8 cellular contexts compared by ENCODE assay signal in the genomic region with DNA sequence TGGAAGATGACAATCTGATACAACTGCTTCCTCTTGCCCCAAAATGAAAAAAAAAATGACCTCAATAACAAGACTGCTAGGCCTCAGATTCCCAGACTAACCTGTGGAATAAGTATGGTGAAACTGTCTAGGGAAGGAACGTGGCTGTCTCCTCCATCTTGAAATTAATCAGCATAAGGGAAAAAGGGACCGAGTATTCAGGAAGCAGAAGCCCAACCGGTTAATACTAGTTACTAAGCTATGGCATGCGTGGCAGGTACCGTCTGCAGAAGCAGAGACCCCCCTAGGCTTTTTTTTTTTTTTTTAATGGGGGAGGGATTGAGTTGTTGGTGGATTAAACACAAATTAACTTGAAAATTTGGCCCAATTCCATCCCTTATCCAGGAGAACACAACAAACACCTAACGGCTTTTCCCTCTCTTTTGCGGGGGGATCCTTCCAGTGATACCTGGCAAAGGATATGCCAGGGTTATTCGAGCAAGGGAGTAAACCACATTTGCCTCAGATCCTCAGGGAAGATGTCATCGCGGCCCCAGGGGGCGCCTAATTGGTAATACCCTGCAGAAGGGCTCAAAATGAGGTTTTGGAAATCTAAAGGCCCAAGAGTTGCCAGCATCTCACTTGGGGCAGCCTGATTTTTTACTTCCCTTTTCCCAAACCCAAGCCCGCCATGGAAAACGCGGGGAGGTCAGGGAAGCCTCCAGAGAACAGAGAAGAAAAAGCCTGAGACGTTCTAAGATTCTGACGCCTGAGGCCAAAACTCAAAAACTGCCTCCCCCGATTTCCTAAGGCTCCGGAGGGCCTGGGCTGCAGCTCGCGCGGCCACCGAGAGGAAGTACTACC. TPM values are rescaled to one million over a fixed set of nuclear protein-coding genes. Genes with fewer than 3 reads are reported as not detected.
DNase-seq lines count a peak whose midpoint lies in the region; TF ChIP-seq lines count a peak whose summit lies in the region.

No MANE protein-coding gene starts in this region.

- H3K9me3 Mint-ChIP-seq in type B pancreatic cell = no peaks in the 10 kb centered on the region

- peak overlapping the region; percentile 92 for H2BK5ac ChIP-seq in mesenchymal stem cell (ENCODE audit: low read depth, low read length, poor library complexity, severe bottlenecking)

- no peak overlapping the region for H2AFZ ChIP-seq in mesenchymal stem cell (ENCODE audit: low read depth, low read length)

- TF ChIP-seq CTCF in dorsolateral prefrontal cortex (IDR thresholded peaks at IDR 0.05 in 54 of 56, conservative IDR thresholded peaks at IDR 0.05 in 2 of 56; ENCODE audit: low read depth in 1 of 56, partially characterized antibody in 56 of 56) (no peak), type B pancreatic cell (conservative IDR thresholded peaks at IDR 0.05) (no peak)

- in situ Hi-C loops in SK-MEL-5 (cut with HindIII; ENCODE audit: low pct_unique_long_range_greater_than_20kb, low sequenced_read_pairs) = no loop called here

- H3K27me3 ChIP-seq in dorsolateral prefrontal cortex = peaks cover 0 to 18% (median 0%) of the 10 kb centered on the region in 45 donors
- H3K27me3 ChIP-seq in mesenchymal stem cell (ENCODE audit: control insufficient read depth in 1 of 2, insufficient read depth in 1 of 2, low read length in 2 of 2) = no peaks in the 10 kb centered on the region

- peak overlapping the region; percentile 99 for H3K9ac ChIP-seq in mesenchymal stem cell (ENCODE audit: low read length)

- peak overlapping the region; percentile 98 to 99 for H3K4ac ChIP-seq in mesenchymal stem cell (ENCODE audit: low read depth in 1 of 2, low read length in 2 of 2)

- H3K4me1 Mint-ChIP-seq in type B pancreatic cell (ENCODE audit: unreplicated experiment) = peaks cover 4% of the 10 kb centered on the region

- H3K36me3 Mint-ChIP-seq in type B pancreatic cell = peaks cover 7% of the 10 kb centered on the region

- intact Hi-C loops in dorsolateral prefrontal cortex (cut with DNase I) = loop anchor here (10.0 kb wide), 3 partner anchors 189 to 661 kb away; a partner anchor contains a TSS

- no peak overlapping the region for H2AK5ac ChIP-seq in mesenchymal stem cell (ENCODE audit: low read length, severe bottlenecking)

- H3K4me1 ChIP-seq in mesenchymal stem cell (ENCODE audit: control insufficient read depth, insufficient read depth, low read depth, low read length) = no peaks in the 10 kb centered on the region

- H3K36me3 ChIP-seq in mesenchymal stem cell (ENCODE audit: control insufficient read depth in 1 of 2, insufficient read depth in 2 of 2, low read depth in 1 of 2, low read length in 2 of 2) = peaks cover 0 to 17% of the 10 kb centered on the region in 2 experiments

- peak overlapping the region; percentile 61 for H2BK120ac ChIP-seq in mesenchymal stem cell (ENCODE audit: low read depth, low read length)

- no peaks in the 10 kb centered on the region for H3K27me3 Mint-ChIP-seq in type B pancreatic cell

- no peak overlapping the region for H3K23ac ChIP-seq in mesenchymal stem cell (ENCODE audit: low read length in 2 of 2)

- no peaks in the 10 kb centered on the region for H3K79me1 ChIP-seq in mesenchymal stem cell (replicated peaks; ENCODE audit: low read length, poor library complexity, severe bottlenecking)

- peak overlapping the region; percentile 98 for H3K4me3 Mint-ChIP-seq in type B pancreatic cell

- peak overlapping the region; percentile 69 for H4K8ac ChIP-seq in mesenchymal stem cell (ENCODE audit: low read length)

- peak overlapping the region; percentile 93 to 96 for H3K18ac ChIP-seq in mesenchymal stem cell (ENCODE audit: low read depth in 1 of 2, low read length in 2 of 2)

- DNase-seq in NCI-H2107 treated with DMSO at 0.1 percent for 48 hours (lab: John Stamatoyannopoulos, UW; ENCODE audit: unreplicated experiment) (peak; percentile 20), NCI-H2107 (lab: John Stamatoyannopoulos, UW) (no peak), KG1 (lab: John Stamatoyannopoulos, UW) (peak; percentile 3), SK-MEL-5 (ENCODE audit: low read depth, low spot score) (peak; percentile 27), dorsolateral prefrontal cortex (no peak), mesenchymal stem cell (peak; percentile 33), type B pancreatic cell (ENCODE audit: extremely low spot score, unreplicated experiment) (no peak)
- DNase-seq in activated CD4-positive, CD25-positive, alpha-beta regulatory T cell treated with anti-CD3 and anti-CD28 coated beads, Interleukin-2, amount 50 U/mL, for 72 hours = no peak

- no peak overlapping the region for H2BK15ac ChIP-seq in mesenchymal stem cell (ENCODE audit: low read depth, poor library complexity, severe bottlenecking)

- H2BK12ac ChIP-seq in mesenchymal stem cell (ENCODE audit: low read length in 2 of 2) = no peak overlapping the region

- H3K14ac ChIP-seq in mesenchymal stem cell (ENCODE audit: low read length in 2 of 2) = peak overlapping the region in 1 of 2 experiments; percentile 95

- peak overlapping the region in 58 of 59 donors; percentile 59 to 96 (median 92) for H3K27ac ChIP-seq in dorsolateral prefrontal cortex
- peak overlapping the region; percentile 81 for H3K27ac ChIP-seq in mesenchymal stem cell (ENCODE audit: low read length, poor library complexity, severe bottlenecking)

- peak overlapping the region; percentile 90 for H4K91ac ChIP-seq in mesenchymal stem cell (ENCODE audit: low read length)

- WGBS in mesenchymal stem cell = 0% methylated on average over 17 of the region's 22 CpGs

- H3K4me2 ChIP-seq in mesenchymal stem cell (ENCODE audit: low read length, poor library complexity, severe bottlenecking) = peak overlapping the region; percentile 56

- peak overlapping the region; percentile 99 for H3K27ac Mint-ChIP-seq in type B pancreatic cell

- H3K9me3 ChIP-seq in mesenchymal stem cell (ENCODE audit: control insufficient read depth, low read length) = no peaks in the 10 kb centered on the region

- H3K4me3 ChIP-seq in dorsolateral prefrontal cortex = peak overlapping the region; percentile 45 to 92 (median 76)
- H3K4me3 ChIP-seq in mesenchymal stem cell (ENCODE audit: insufficient read depth in 1 of 2, low read depth in 1 of 2, low read length in 2 of 2) = peak overlapping the region; percentile 77 to 91

RNA-seq across cellular contexts. Expression of a gene that starts 0.9 kb away (rescaled TPM):
- total RNA-seq in SK-MEL-5 (2014; rRNA removed; shearing (Covaris generic)) = 62.9 and 67.4 TPM in 2 replicates
- 20.1 and 29.6 TPM in 2 replicates for polyA plus RNA-seq in SK-MEL-5 (2015; cell fraction: cytosol; rRNA removed)
- polyA plus RNA-seq in SK-MEL-5 (2015; cell fraction: nucleus; rRNA removed) = 24.7 TPM in 2 replicates
- total RNA-seq in dorsolateral prefrontal cortex (10 to 100 TPM; 38.7 to 94.6 (median 67.5) TPM), type B pancreatic cell (ENCODE audit: low replicate concordance) (40.3 and 42.3 TPM in 2 replicates)
- polyA plus RNA-seq in mesenchymal stem cell (2013, experiment 1 of 2) = 17.1 TPM
- polyA plus RNA-seq in mesenchymal stem cell (2013, experiment 2 of 2) = 17.4 TPM

Comparison
In these comparisons a context has a peak if more than half of its experiments do, and no peak if none do; other contexts are left out.
1. DNase-seq: peak in NCI-H2107 treated with DMSO at 0.1 percent for 48 hours (single experiment), KG1 (single experiment), SK-MEL-5 (single experiment) and mesenchymal stem cell (single experiment); none in NCI-H2107 (single experiment), dorsolateral prefrontal cortex (0 of 10), type B pancreatic cell (single experiment) and activated CD4-positive, CD25-positive, alpha-beta regulatory T cell treated with anti-CD3 and anti-CD28 coated beads, Interleukin-2, amount 50 U/mL, for 72 hours (single experiment).